1 cellular context compared by ENCODE assay signal in the genomic region with DNA sequence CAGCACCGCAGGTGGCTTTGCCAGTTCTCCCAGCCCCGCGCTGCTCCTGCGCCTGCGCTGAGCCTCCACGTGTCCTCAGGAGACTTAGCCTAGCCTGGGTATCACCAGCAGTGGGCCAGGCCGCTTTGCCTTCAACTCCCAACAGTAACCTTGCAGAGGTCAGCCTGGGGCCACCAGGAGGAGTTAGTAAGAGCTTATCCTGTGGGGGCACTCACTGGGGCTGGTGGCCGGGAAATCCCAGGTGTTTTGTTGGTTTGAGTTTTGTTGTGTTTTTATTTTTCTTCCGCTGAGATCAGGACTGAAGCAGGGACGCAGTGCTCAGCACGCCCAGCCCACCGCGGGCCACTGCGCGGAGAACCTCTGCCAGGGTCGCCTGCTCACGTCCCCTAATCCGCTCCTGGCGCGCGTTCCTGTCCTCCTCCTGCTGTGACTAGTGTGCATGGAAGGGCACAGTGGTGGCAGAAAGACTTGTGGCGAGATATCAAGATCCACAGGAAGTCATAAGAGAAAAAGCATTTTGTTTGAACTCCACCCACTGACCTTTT.
TF ChIP-seq lines count a peak whose summit lies in the region.

No MANE protein-coding gene starts in this region.

TF ChIP-seq in IMR-90, 13 proteins besides CTCF, POLR2A, EP300 and RAD21:
- TF ChIP-seq MXI1 (IDR thresholded peaks at IDR 0.05; ENCODE audit: borderline replicate concordance, low read depth, low read length) (no peak), RFX5 (IDR thresholded peaks at IDR 0.05; ENCODE audit: low read depth, low read length) (no peak), NFE2L2 (IDR thresholded peaks at IDR 0.05; ENCODE audit: low read depth, low read length) (no peak), FOS (IDR thresholded peaks at IDR 0.05; ENCODE audit: low read depth, low read length) (no peak), RCOR1 (IDR thresholded peaks at IDR 0.05; ENCODE audit: insufficient replicate concordance, low read length) (no peak), ELK1 (IDR thresholded peaks at IDR 0.05; ENCODE audit: borderline replicate concordance, low read depth, low read length) (no peak), CHD1 (IDR thresholded peaks at IDR 0.05; ENCODE audit: low read depth, low read length) (no peak), SMC3 (IDR thresholded peaks at IDR 0.05; ENCODE audit: low read depth, low read length) (no peak), MAFK (IDR thresholded peaks at IDR 0.05; ENCODE audit: low read depth, low read length) (no peak), MAZ (IDR thresholded peaks at IDR 0.05; ENCODE audit: borderline replicate concordance, low read depth, low read length) (no peak), BHLHE40 (IDR thresholded peaks at IDR 0.05; ENCODE audit: low read depth, low read length) (no peak), CEBPB (IDR thresholded peaks at IDR 0.05; ENCODE audit: low read depth, low read length) (no peak)
- TF ChIP-seq, protein P1, sequence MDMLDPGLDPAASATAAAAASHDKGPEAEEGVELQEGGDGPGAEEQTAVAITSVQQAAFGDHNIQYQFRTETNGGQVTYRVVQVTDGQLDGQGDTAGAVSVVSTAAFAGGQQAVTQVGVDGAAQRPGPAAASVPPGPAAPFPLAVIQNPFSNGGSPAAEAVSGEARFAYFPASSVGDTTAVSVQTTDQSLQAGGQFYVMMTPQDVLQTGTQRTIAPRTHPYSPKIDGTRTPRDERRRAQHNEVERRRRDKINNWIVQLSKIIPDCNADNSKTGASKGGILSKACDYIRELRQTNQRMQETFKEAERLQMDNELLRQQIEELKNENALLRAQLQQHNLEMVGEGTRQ (IDR thresholded peaks at IDR 0.05; ENCODE audit: low read depth, low read length) = no peak
TF ChIP-seq in IMR-90: peak in this region for 0.
